Comparison of ENCODE assay signal across 8 cellular contexts in the genomic region with DNA sequence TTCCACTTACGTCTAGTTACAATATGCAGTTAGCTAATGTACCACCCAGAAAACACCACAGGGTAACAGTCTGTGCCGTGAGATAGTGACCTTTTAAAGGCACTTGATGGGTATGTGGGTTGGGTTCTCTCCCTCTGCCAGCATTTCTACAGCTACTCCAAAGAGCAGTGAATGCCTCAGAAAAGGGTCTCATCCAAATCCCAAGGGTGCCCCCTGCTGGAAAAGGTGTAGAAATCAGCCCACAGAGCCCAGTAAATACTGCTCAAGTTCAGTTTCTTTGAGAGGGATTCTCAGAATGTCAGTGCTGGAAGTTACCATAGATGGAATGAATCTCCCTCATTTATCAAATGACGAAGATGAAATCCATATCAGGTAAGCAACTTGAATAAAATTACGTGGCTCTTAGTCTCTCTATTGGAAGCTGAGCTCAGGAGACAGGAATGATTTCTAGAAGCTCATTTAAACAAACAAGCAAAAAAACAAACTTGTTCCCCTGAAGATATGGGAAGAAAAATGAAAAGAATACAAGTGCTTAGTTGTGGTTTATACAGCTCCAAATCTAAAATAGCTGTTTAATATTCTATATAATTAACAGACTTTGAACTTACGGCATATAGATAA. TPM values are rescaled to one million over a fixed set of nuclear protein-coding genes. Genes with fewer than 3 reads are reported as not detected.
DNase-seq lines count a peak whose midpoint lies in the region; ATAC-seq, FAIRE-seq and TF ChIP-seq lines count a peak whose summit lies in the region.
"Had no signal": no experiment of that assay in that cellular context is flagged by ENCODE, and none has a peak within 500 bp of the region (broad histone marks: within the 10 kb centered on the region; RNA-seq: fewer than 3 reads in every experiment).

No MANE protein-coding gene starts in this region.

- WGBS in body of pancreas, 2 donors = 27 to 35% methylated on average over 5 of the region's 5 CpGs

- peak; percentile 86 for FAIRE-seq in TTC549 (lab: Jason Lieb, UNC)

- TF ChIP-seq CTCF in GM12873 (IDR thresholded peaks at IDR 0.05; ENCODE audit: insufficient read depth, low read depth, low read length, missing control alignments) (peak; percentile 80), body of pancreas (IDR thresholded peaks at IDR 0.05) (peak; percentile 46 to 67 (median 55))

- no peaks in the 10 kb centered on the region for H3K9me3 ChIP-seq in body of pancreas

- TF ChIP-seq POLR2A in body of pancreas (IDR thresholded peaks at IDR 0.05) = no peak

- no peak overlapping the region for H3K4me3 ChIP-seq in body of pancreas
- H3K4me3 ChIP-seq: skin epidermis had no signal

- DNase-seq in NCI-H146 treated with DMSO at 0.1 percent for 48 hours (lab: John Stamatoyannopoulos, UW; ENCODE audit: unreplicated experiment) = peak; percentile 2
- peak; percentile 49 to 75 (median 57) for DNase-seq in body of pancreas
- peak; percentile 76 for DNase-seq in iris pigment epithelial cell (ENCODE audit: low read depth)
- peak; percentile 65 for DNase-seq in stimulated activated CD4-positive, alpha-beta T cell treated with anti-CD3 and anti-CD28 coated beads, Interleukin-1b, Interleukin-23, amount 100 ng/mL, for 48 hours

- intact Hi-C loops in body of pancreas (cut with DNase I) = no loop called here

- H3K27me3 ChIP-seq in body of pancreas = no peaks in the 10 kb centered on the region

- ATAC-seq in HG02610 (IDR thresholded peaks at IDR 0.05; ENCODE audit: unreplicated experiment) (peak; percentile 89), body of pancreas (peak; percentile 71)

- no peak overlapping the region for H3K27ac ChIP-seq in body of pancreas
- H3K27ac ChIP-seq: skin epidermis had no signal

- no peaks in the 10 kb centered on the region for H3K4me1 ChIP-seq in body of pancreas

- H3K36me3 ChIP-seq in body of pancreas (replicated peaks in 1 of 2; ENCODE audit: insufficient read depth in 1 of 2, low read depth in 2 of 2) = no peaks in the 10 kb centered on the region

RNA-seq across cellular contexts. Expression of gene RNF175, which starts 9.5 kb away (rescaled TPM):
- total RNA-seq in body of pancreas = not detected

RNA-seq across cellular contexts. Expression of gene SFRP2, which starts 38.6 kb away (rescaled TPM):
- total RNA-seq in body of pancreas = 10 to 100 TPM; 11.9 to 12.5 TPM

Comparison
In these comparisons a context has a peak if more than half of its experiments do, and no peak if none do; other contexts are left out.
1. DNase-seq: peak in every context shown above with its lines; median percentile 76 in iris pigment epithelial cell; 65 in stimulated activated CD4-positive, alpha-beta T cell treated with anti-CD3 and anti-CD28 coated beads, Interleukin-1b, Interleukin-23, amount 100 ng/mL, for 48 hours; 57 in body of pancreas; 2 in NCI-H146 treated with DMSO at 0.1 percent for 48 hours.